36 cellular contexts compared by ENCODE assay signal in genomic region chr19:15948223-15949058, GRCh38. TPM values are rescaled to one million over a fixed set of nuclear protein-coding genes. Genes with fewer than 3 reads are reported as not detected.
"Had no signal": no experiment of that assay in that cellular context is flagged by ENCODE, and none has a peak within 500 bp of the region (broad histone marks: within the 10 kb centered on the region; RNA-seq: fewer than 3 reads in every experiment).

TSS of gene OR10H4 (plus strand) at chr19:15949008. CDS start at chr19:15949008, 0 bp downstream.

- H3K27me3 Mint-ChIP-seq: progenitor cell of endocrine pancreas had no signal

- H3K4me2 ChIP-seq: neural progenitor cell, smooth muscle cell had no signal

- H3K36me3 Mint-ChIP-seq: natural killer cell, neural progenitor cell had no signal

- H3K4me1 Mint-ChIP-seq: natural killer cell; nephron; neural progenitor cell; stimulated activated memory B cell treated with anti-CD40 and anti-IgM and Interleukin-4, amounts not matched to agents 10 μg/mL and 1 μg/mL and 100 μg/mL, for 72 hours; stimulated activated naive CD8-positive, alpha-beta T cell treated with anti-CD3 and anti-CD28 coated beads, Interleukin-15, amount 100 ng/mL, for 72 hours had no signal

- H2AFZ ChIP-seq: neural progenitor cell, parathyroid adenoma had no signal

- H3K4me3 ChIP-seq: neural progenitor cell, ovary, psoas muscle, skin epidermis, smooth muscle cell, spleen, suprapubic skin, testis, tibial artery, transverse colon, upper lobe of left lung, vagina had no signal

- H3K9me3 ChIP-seq: testis, vagina had no signal

- H3K9ac ChIP-seq: neural progenitor cell, parathyroid adenoma had no signal

- H3K27me3 ChIP-seq: neural progenitor cell, ovary, testis, upper lobe of left lung, vagina had no signal

- H3K79me2 ChIP-seq: parathyroid adenoma had no signal

- H3K27ac ChIP-seq: neural progenitor cell, ovary, parathyroid adenoma, psoas muscle, skin epidermis, spleen, suprapubic skin, testis, tibial artery, transverse colon, upper lobe of left lung, vagina had no signal

- H3K4me1 ChIP-seq: neural progenitor cell, parathyroid adenoma, psoas muscle, spleen, suprapubic skin, testis, tibial artery, transverse colon, upper lobe of left lung, vagina had no signal

- H3K4me3 Mint-ChIP-seq: natural killer cell; nephron; neural progenitor cell; stimulated activated memory B cell treated with anti-CD40 and anti-IgM and Interleukin-4, amounts not matched to agents 10 μg/mL and 1 μg/mL and 100 μg/mL, for 72 hours; stimulated activated naive CD8-positive, alpha-beta T cell treated with anti-CD3 and anti-CD28 coated beads, Interleukin-15, amount 100 ng/mL, for 72 hours had no signal

- DNase-seq: natural killer cell; occipital lobe; ovary; posterior cingulate gyrus; psoas muscle; right cardiac atrium; spleen; stimulated activated CD4-positive, alpha-beta T cell treated with anti-CD3 and anti-CD28 coated beads, Interleukin-12 subunit alpha, Interleukin-12 subunit beta, amount 100 ng/mL, for 4 hours; stimulated activated CD4-positive, alpha-beta T cell treated with anti-CD3 and anti-CD28 coated beads, Interleukin-1b, Interleukin-23, amount 100 ng/mL, for 48 hours; stimulated activated CD4-positive, alpha-beta T cell treated with anti-CD3 and anti-CD28 coated beads, Interleukin-4, amount 100 ng/mL, for 1 hour; stimulated activated CD4-positive, alpha-beta T cell treated with anti-CD3 and anti-CD28 coated beads, Interleukin-4, amount 100 ng/mL, for 4 hours; stimulated activated CD8-positive, alpha-beta memory T cell treated with anti-CD3 and anti-CD28 coated beads, Interleukin-4, amount 100 ng/mL, for 48 hours; stimulated activated naive CD4-positive, alpha-beta T cell; stimulated activated naive CD8-positive, alpha-beta T cell treated with anti-CD3 and anti-CD28 coated beads, Interleukin-15, amount 100 ng/mL, for 72 hours; stimulated activated naive CD8-positive, alpha-beta T cell treated with anti-CD3 and anti-CD28 coated beads, Interleukin-15, Interleukin-2, amounts not matched to agents 100 U/mL and 50 U/mL, for 24 hours; substantia nigra; testis; tibial artery; transverse colon; upper lobe of left lung had no signal

- H3K36me3 ChIP-seq: neural progenitor cell, ovary, spleen, suprapubic skin, tibial artery, transverse colon, upper lobe of left lung, vagina had no signal

- H3K27ac Mint-ChIP-seq: natural killer cell; nephron; neural progenitor cell; progenitor cell of endocrine pancreas; stimulated activated memory B cell treated with anti-CD40 and anti-IgM and Interleukin-4, amounts not matched to agents 10 μg/mL and 1 μg/mL and 100 μg/mL, for 72 hours; stimulated activated naive CD8-positive, alpha-beta T cell treated with anti-CD3 and anti-CD28 coated beads, Interleukin-15, amount 100 ng/mL, for 72 hours had no signal

- ATAC-seq: natural killer cell; psoas muscle; right cardiac atrium; sciatic nerve; stimulated activated memory B cell treated with anti-CD40 and anti-IgM and Interleukin-4, amounts not matched to agents 10 μg/mL and 1 μg/mL and 100 μg/mL, for 72 hours; stimulated activated naive CD8-positive, alpha-beta T cell treated with anti-CD3 and anti-CD28 coated beads, Interleukin-15, amount 100 ng/mL, for 72 hours; stimulated activated naive CD8-positive, alpha-beta T cell treated with anti-CD3 and anti-CD28 coated beads, Interleukin-15, Interleukin-2, amounts not matched to agents 100 U/mL and 50 U/mL, for 24 hours had no signal

- FAIRE-seq: urothelium cell line had no signal

RNA-seq across cellular contexts. Expression of gene OR10H4, which starts in this region (rescaled TPM):
- total RNA-seq: natural killer cell, occipital lobe, osteoblast, ovary, progenitor cell of endocrine pancreas, psoas muscle, renal cortical epithelial cell, right cardiac atrium, sciatic nerve, smooth muscle cell, spleen, suprapubic skin, transverse colon, upper lobe of left lung, ureter, vagina had no signal
- polyA plus RNA-seq: neural cell, ovary, psoas muscle, right cardiac atrium, smooth muscle cell, spleen, thymus had no signal
